Comparison of ENCODE assay signal across 8 cellular contexts in the genomic region with DNA sequence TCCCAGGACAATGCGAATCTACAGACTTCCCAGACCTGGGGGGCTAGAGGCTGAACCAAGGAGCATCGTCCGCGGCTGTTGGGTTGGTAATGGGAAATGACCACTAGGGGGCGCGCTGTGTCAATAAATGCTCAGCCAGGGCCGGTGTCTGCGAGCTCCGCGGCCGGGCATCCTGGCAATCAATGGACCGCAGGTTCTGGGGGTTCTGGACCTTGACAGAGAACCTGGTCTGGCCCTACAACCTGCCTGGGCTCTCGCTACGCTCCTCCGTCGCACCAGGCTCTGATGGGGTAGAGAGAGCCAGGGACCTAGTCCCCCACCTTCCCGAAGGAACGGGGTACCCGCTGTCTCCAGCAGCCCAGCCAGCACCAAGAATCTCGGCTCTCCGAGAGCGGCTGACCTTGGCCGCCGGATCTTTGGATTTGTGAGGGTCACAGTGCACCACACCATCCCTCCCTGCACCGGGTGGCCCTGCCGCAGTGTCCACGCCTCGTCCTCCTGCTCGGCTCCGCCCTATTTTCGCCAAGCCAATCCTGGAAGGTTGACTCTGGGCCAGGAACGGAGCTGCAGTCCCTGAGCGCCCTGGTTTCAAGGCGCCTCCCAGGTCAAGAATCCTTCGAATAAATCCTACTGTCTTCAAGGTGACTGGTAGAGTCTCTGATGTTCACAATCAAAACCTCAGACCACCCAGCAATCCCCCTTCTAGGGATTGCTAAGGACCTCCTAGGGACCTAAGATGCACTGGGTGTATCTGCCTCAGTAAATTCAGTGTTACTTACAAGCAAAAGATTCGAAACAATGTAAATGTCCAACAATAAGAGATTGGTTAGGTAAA. TPM values are rescaled to one million over a fixed set of nuclear protein-coding genes. Genes with fewer than 3 reads are reported as not detected.
DNase-seq lines count a peak whose midpoint lies in the region; ATAC-seq and TF ChIP-seq lines count a peak whose summit lies in the region.

No MANE protein-coding gene starts in this region.

- no peak for TF ChIP-seq POLR2A in gastroesophageal sphincter (IDR thresholded peaks at IDR 0.05)

- peak overlapping the region; percentile 81 to 93 (median 85) for H3K4me3 Mint-ChIP-seq in CD8-positive, alpha-beta memory T cell

- H3K4me1 Mint-ChIP-seq in CD8-positive, alpha-beta memory T cell, result peaks cover 25 to 29% (median 28%) of the 10 kb centered on the region in 3 donors

- peak; percentile 74 to 89 (median 82) for DNase-seq in CD8-positive, alpha-beta memory T cell
- peak; percentile 60 for DNase-seq in Jurkat, Clone E6-1 (ENCODE audit: low read depth, low spot score)
- peak; percentile 54 for DNase-seq in SHP77 treated with DMSO at 0.1 percent for 48 hours (lab: John Stamatoyannopoulos, UW)
- DNase-seq in activated naive CD4-positive, alpha-beta T cell (lab: John Stamatoyannopoulos, UW), result peak; percentile 61 to 93 (median 86)

- H3K9me3 ChIP-seq in CD8-positive, alpha-beta memory T cell (ENCODE audit: low read length), result no peaks in the 10 kb centered on the region
- H3K9me3 ChIP-seq in gastroesophageal sphincter, result peaks cover 0 to 6% (median 0%) of the 10 kb centered on the region in 3 donors
- H3K9me3 ChIP-seq in neuron (ENCODE audit: low read length), result peaks cover 6% of the 10 kb centered on the region
- no peaks in the 10 kb centered on the region for H3K9me3 ChIP-seq in stomach smooth muscle (ENCODE audit: control insufficient read depth in 2 of 2, low read length in 2 of 2)

- H2AFZ ChIP-seq in neuron (ENCODE audit: low read depth, low read length), result no peak overlapping the region

- no peaks in the 10 kb centered on the region for H3K27me3 ChIP-seq in CD8-positive, alpha-beta memory T cell (ENCODE audit: insufficient read depth, low read length, poor library complexity, severe bottlenecking)
- no peaks in the 10 kb centered on the region for H3K27me3 ChIP-seq in gastroesophageal sphincter
- no peaks in the 10 kb centered on the region for H3K27me3 ChIP-seq in neuron (ENCODE audit: insufficient read depth, low read length)
- H3K27me3 ChIP-seq in stomach smooth muscle (ENCODE audit: control insufficient read depth in 1 of 2, insufficient read depth in 2 of 2, low read length in 2 of 2), result peaks cover 7 to 19% of the 10 kb centered on the region in 2 donors

- peaks cover 0 to 6% (median 3%) of the 10 kb centered on the region in 5 donors for H3K9me3 Mint-ChIP-seq in CD8-positive, alpha-beta memory T cell

- CTCF ChIA-PET in CD8-positive, alpha-beta memory T cell (lab: Charles Lee), result interaction anchor here (0.7 to 6.9 kb wide), 35 partner anchors 8 to 475 kb away, joined by 3 to 61 read pairs (median 4); a partner anchor contains a TSS

- peak overlapping the region; percentile 22 to 51 for H3K9ac ChIP-seq in stomach smooth muscle (ENCODE audit: low read length in 2 of 2)

- no peak for TF ChIP-seq EP300 in gastroesophageal sphincter (IDR thresholded peaks at IDR 0.05)

- H3K27me3 Mint-ChIP-seq in CD8-positive, alpha-beta memory T cell, result peaks cover 0 to 12% of the 10 kb centered on the region in 2 donors

- 33 to 43% methylated on average over 1 of the region's 36 CpGs for WGBS in gastroesophageal sphincter (ENCODE audit: low coverage in 1 of 2), 2 donors

- peaks cover 21% of the 10 kb centered on the region for H3K4me1 ChIP-seq in CD8-positive, alpha-beta memory T cell (ENCODE audit: insufficient read depth, low read length)
- peaks cover 0 to 16% (median 0%) of the 10 kb centered on the region in 3 donors for H3K4me1 ChIP-seq in gastroesophageal sphincter
- H3K4me1 ChIP-seq in neuron (ENCODE audit: insufficient read depth, low read length), result peaks cover 9% of the 10 kb centered on the region
- peaks cover 11% of the 10 kb centered on the region for H3K4me1 ChIP-seq in stomach smooth muscle (ENCODE audit: control insufficient read depth, insufficient read depth, low read length)

- POLR2A ChIA-PET in CD8-positive, alpha-beta memory T cell (lab: Charles Lee), result interaction anchor here (0.9 to 1.6 kb wide), 2 partner anchors 183 to 197 kb away, joined by 3 read pairs; a partner anchor contains a TSS

- peak overlapping the region in 4 of 8 donors; percentile 29 to 76 (median 64) for H3K27ac Mint-ChIP-seq in CD8-positive, alpha-beta memory T cell

- peaks cover 8 to 16% (median 12%) of the 10 kb centered on the region in 3 donors for H3K36me3 Mint-ChIP-seq in CD8-positive, alpha-beta memory T cell

- TF ChIP-seq CTCF in gastroesophageal sphincter (IDR thresholded peaks at IDR 0.05), result peak in 3 of 4 experiments; percentile 80 to 93 (median 91)

- no peaks in the 10 kb centered on the region for H3K36me3 ChIP-seq in CD8-positive, alpha-beta memory T cell (ENCODE audit: insufficient read depth, low read length)
- no peaks in the 10 kb centered on the region for H3K36me3 ChIP-seq in gastroesophageal sphincter
- H3K36me3 ChIP-seq in neuron (ENCODE audit: insufficient read depth, low read length), result no peaks in the 10 kb centered on the region
- H3K36me3 ChIP-seq in stomach smooth muscle (ENCODE audit: control insufficient read depth in 2 of 2, insufficient read depth in 2 of 2, low read length in 2 of 2), result no peaks in the 10 kb centered on the region

- peak overlapping the region; percentile 75 for H3K4me3 ChIP-seq in CD8-positive, alpha-beta memory T cell (ENCODE audit: low read length)
- H3K4me3 ChIP-seq in Jurkat, Clone E6-1 (ENCODE audit: low read length), result peak overlapping the region; percentile 75
- H3K4me3 ChIP-seq in gastroesophageal sphincter, result peak overlapping the region; percentile 25 to 56
- peak overlapping the region; percentile 42 for H3K4me3 ChIP-seq in neuron (ENCODE audit: low read length)
- H3K4me3 ChIP-seq in stomach smooth muscle (ENCODE audit: low read length in 2 of 2), result peak overlapping the region; percentile 69 to 79

- no peak overlapping the region for H3K27ac ChIP-seq in CD8-positive, alpha-beta memory T cell (ENCODE audit: low read depth, low read length)
- peak overlapping the region in 3 of 4 donors; percentile 21 to 60 (median 31) for H3K27ac ChIP-seq in gastroesophageal sphincter
- H3K27ac ChIP-seq in stomach smooth muscle (ENCODE audit: low read length), result no peak overlapping the region

- peak; percentile 75 for ATAC-seq in GM21447 (IDR thresholded peaks at IDR 0.05; ENCODE audit: unreplicated experiment)
- peak; percentile 86 for ATAC-seq in gastroesophageal sphincter

RNA-seq across cellular contexts. Expression of a gene that starts 20.3 kb away (rescaled TPM):
- total RNA-seq in CD8-positive, alpha-beta memory T cell, result not detected
- 0.09 TPM for polyA plus RNA-seq in CD8-positive, alpha-beta memory T cell
- polyA plus RNA-seq in Jurkat, Clone E6-1 (2012; ENCODE audit: insufficient read depth, insufficient read length), result not detected
- total RNA-seq in gastroesophageal sphincter, result 1 to 10 TPM in 1 of 4 donors, under 1 TPM in 2, not detected in 1; 0.47 to 1.0 (median 0.54) TPM

RNA-seq across cellular contexts. Expression of a gene that starts 40.3 kb away (rescaled TPM):
- not detected for total RNA-seq in CD8-positive, alpha-beta memory T cell
- not detected for polyA plus RNA-seq in CD8-positive, alpha-beta memory T cell
- polyA plus RNA-seq in Jurkat, Clone E6-1 (2012; ENCODE audit: insufficient read depth, insufficient read length), result not detected
- 10 to 100 TPM; 16.2 to 50.1 (median 38.5) TPM for total RNA-seq in gastroesophageal sphincter

Comparison
In these comparisons a context has a peak if more than half of its experiments do, and no peak if none do; other contexts are left out.
1. H3K27ac ChIP-seq: peak in gastroesophageal sphincter (3 of 4); none in CD8-positive, alpha-beta memory T cell (single experiment) and stomach smooth muscle (single experiment).
2. RNA of a gene that starts 40.3 kb away (total RNA-seq): 16.2 to 50.1 TPM in gastroesophageal sphincter; not detected in CD8-positive, alpha-beta memory T cell; every median in the first group is over 10 times any median in the second.
3. Peak in every context shown above with its lines, with median percentiles within 50 percentile points of each other: DNase-seq and H3K4me3 ChIP-seq.